9 cellular contexts compared by ENCODE assay signal in the genomic region with DNA sequence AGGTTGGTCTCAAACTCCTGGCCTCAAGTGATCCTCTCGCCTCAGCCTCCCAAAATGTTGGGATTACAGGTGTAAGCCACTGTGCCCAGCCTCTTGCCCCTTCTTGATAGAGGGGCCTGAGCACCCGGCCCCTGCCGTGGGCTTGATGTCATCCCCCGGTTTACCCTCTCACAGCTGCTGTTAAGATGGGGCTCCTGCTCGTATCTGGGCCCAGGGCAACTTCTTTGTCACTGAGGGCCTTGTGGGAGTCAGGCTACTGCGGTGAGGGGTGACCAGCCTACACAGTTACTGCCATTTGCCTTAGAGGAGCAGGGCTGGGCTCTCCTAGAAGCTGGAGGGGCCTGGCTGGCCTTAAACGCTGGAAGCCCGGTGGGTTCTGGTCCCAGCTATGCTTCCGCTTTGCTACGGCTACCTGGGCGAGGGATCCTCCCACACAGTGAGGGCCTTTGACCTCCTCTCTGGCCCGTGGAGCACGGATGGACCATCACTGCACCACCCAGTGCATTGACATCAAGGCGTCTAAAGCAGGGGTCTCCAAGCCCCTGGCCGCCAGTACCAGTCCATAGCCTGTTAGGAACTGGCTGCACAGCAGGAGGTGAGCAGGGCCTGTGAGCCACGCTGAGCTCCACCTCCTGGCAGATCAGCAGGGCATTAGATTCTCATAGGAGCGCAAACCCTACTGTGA. TPM values are rescaled to one million over a fixed set of nuclear protein-coding genes. Genes with fewer than 3 reads are reported as not detected.
A peak's percentile ranks its signal among the peaks of the same experiment; 100 is the strongest.
DNase-seq lines count a peak whose midpoint lies in the region; ATAC-seq and TF ChIP-seq lines count a peak whose summit lies in the region.
"Had no signal": no experiment of that assay in that cellular context is flagged by ENCODE, and none has a peak within 500 bp of the region (broad histone marks: within the 10 kb centered on the region; RNA-seq: fewer than 3 reads in every experiment).

No MANE protein-coding gene starts in this region.

- H4K20me1 ChIP-seq in osteoblast (ENCODE audit: insufficient read depth, low read length): no peaks in the 10 kb centered on the region

- no peak for ATAC-seq in activated T-cell treated with anti-CD3 and anti-CD28 coated beads, Interleukin-2, amount 50 U/mL, for 72 hours (replicated peaks in 1 of 2)
- ATAC-seq in activated B cell treated with CpG ODN at 0.5 μM for 24 hours (ENCODE audit: low read depth): no peak

- TF ChIP-seq POLR2A in testis (IDR thresholded peaks at IDR 0.05): no peak

- intact Hi-C loops in activated B cell treated with CpG ODN at 0.5 μM for 24 hours (cut with micrococcal nuclease) (loop anchor here (1.0 to 10.0 kb wide), 7 partner anchors 8 to 766 kb away; partner anchors contain the start of genes BRI3, FAM200A, LMTK2 and ZNF655), testis (cut with DNase I; ENCODE audit: low total_unique reads) (no loop called here)

- H3K36me3 ChIP-seq in iPS-18a (ENCODE audit: control insufficient read depth, low read depth, low read length) (no peaks in the 10 kb centered on the region), testis (ENCODE audit: low read depth, missing control alignments) (no peaks in the 10 kb centered on the region), osteoblast (ENCODE audit: insufficient read depth, low read length) (no peaks in the 10 kb centered on the region)

- WGBS in testis, 2 donors: 62% methylated on average over 7 to 17 of the region's 17 CpGs

- no peak overlapping the region for H2AFZ ChIP-seq in osteoblast (ENCODE audit: low read length)

- H3K4me1 ChIP-seq in iPS-18a (ENCODE audit: control insufficient read depth, low read depth, low read length) (peaks cover 7% of the 10 kb centered on the region), testis (peaks cover 13% of the 10 kb centered on the region), osteoblast (ENCODE audit: insufficient read depth, low read length) (no peaks in the 10 kb centered on the region)

- H3K4me3 ChIP-seq in iPS-18a (ENCODE audit: low read length) (peak overlapping the region; percentile 60), testis (no peak overlapping the region), osteoblast (ENCODE audit: insufficient read depth, low read length) (no peak overlapping the region)

- TF ChIP-seq CTCF in activated B cell treated with CpG ODN at 0.5 μM for 24 hours (IDR thresholded peaks at IDR 0.05): no peak
- no peak for TF ChIP-seq CTCF in testis (IDR thresholded peaks at IDR 0.05)
- no peak for TF ChIP-seq CTCF in osteoblast (IDR thresholded peaks at IDR 0.05; ENCODE audit: extremely low read depth, low read depth, low read length)

- H3K36me3 Mint-ChIP-seq in activated T-cell treated with anti-CD3 and anti-CD28 coated beads, Interleukin-2, amount 50 U/mL, for 72 hours (ENCODE audit: insufficient read depth in 2 of 2): no peaks in the 10 kb centered on the region
- H3K36me3 Mint-ChIP-seq in activated B cell treated with CpG ODN at 0.5 μM for 24 hours (ENCODE audit: low read depth): no peaks in the 10 kb centered on the region

- peak overlapping the region; percentile 28 for H3K27ac Mint-ChIP-seq in activated T-cell treated with anti-CD3 and anti-CD28 coated beads, Interleukin-2, amount 50 U/mL, for 72 hours
- H3K27ac Mint-ChIP-seq in activated B cell treated with CpG ODN at 0.5 μM for 24 hours: peak overlapping the region; percentile 63

- CTCF ChIA-PET in activated B cell treated with CpG ODN at 0.5 μM for 24 hours (lab: Charles Lee): interaction anchor here (1.3 kb wide), 1 partner anchor 30 kb away, joined by 5 read pairs; no protein-coding TSS in a partner anchor

- H3K9me3 Mint-ChIP-seq in activated T-cell treated with anti-CD3 and anti-CD28 coated beads, Interleukin-2, amount 50 U/mL, for 72 hours: no peaks in the 10 kb centered on the region
- no peaks in the 10 kb centered on the region for H3K9me3 Mint-ChIP-seq in activated B cell treated with CpG ODN at 0.5 μM for 24 hours

- no peak overlapping the region for H3K4me2 ChIP-seq in osteoblast (ENCODE audit: insufficient read depth, low read length)

- no peaks in the 10 kb centered on the region for H3K79me2 ChIP-seq in osteoblast (ENCODE audit: insufficient read depth, low read length)

- peak overlapping the region; percentile 84 for H3K4me3 Mint-ChIP-seq in activated T-cell treated with anti-CD3 and anti-CD28 coated beads, Interleukin-2, amount 50 U/mL, for 72 hours
- H3K4me3 Mint-ChIP-seq in activated B cell treated with CpG ODN at 0.5 μM for 24 hours: peak overlapping the region; percentile 85

- peaks cover 37% of the 10 kb centered on the region for H3K27me3 ChIP-seq in iPS-18a (ENCODE audit: control insufficient read depth, insufficient read depth, low read length)
- H3K27me3 ChIP-seq in testis: no peaks in the 10 kb centered on the region
- peaks cover 22% of the 10 kb centered on the region for H3K27me3 ChIP-seq in osteoblast (ENCODE audit: insufficient read depth, low read length)

- POLR2A ChIA-PET in activated B cell treated with CpG ODN at 0.5 μM for 24 hours (lab: Charles Lee): interaction anchor here (0.6 to 1.5 kb wide), 5 partner anchors 8 to 556 kb away, joined by 3 to 27 read pairs (median 4); partner anchors contain the start of gene TRRAP

- no peak overlapping the region for H3K27ac ChIP-seq in iPS-18a (ENCODE audit: low read length)
- H3K27ac ChIP-seq in testis: peak overlapping the region in 1 of 2 donors; percentile 19
- H3K27ac ChIP-seq in osteoblast (ENCODE audit: low read depth, low read length): no peak overlapping the region

- H3K27me3 Mint-ChIP-seq in activated T-cell treated with anti-CD3 and anti-CD28 coated beads, Interleukin-2, amount 50 U/mL, for 72 hours (ENCODE audit: low read depth): peaks cover 19% of the 10 kb centered on the region
- H3K27me3 Mint-ChIP-seq in activated B cell treated with CpG ODN at 0.5 μM for 24 hours: peaks cover 8% of the 10 kb centered on the region

- H3K9ac ChIP-seq in iPS-18a (ENCODE audit: low read length): no peak overlapping the region

- no peak for DNase-seq in activated T-cell treated with anti-CD3 and anti-CD28 coated beads, Interleukin-2, amount 50 U/mL, for 72 hours
- DNase-seq in activated T-cell treated with anti-CD3 and anti-CD28 coated beads, Interleukin-2, amount 50 U/mL, for 1 hour: no peak
- DNase-seq in activated B cell treated with CpG ODN at 0.5 μM for 24 hours (no peak), testis (peak; percentile 32), Ammon's horn (ENCODE audit: low spot score) (no peak), SIG-M5 treated with dmso at 0.1 percent for 504 hours (lab: John Stamatoyannopoulos, UW; ENCODE audit: unreplicated experiment) (no peak), osteoblast (ENCODE audit: insufficient read length, low spot score, missing footprints) (no peak)
- DNase-seq: NCI-H1417 treated with DMSO at 0.1 percent for 48 hours had no signal

- H3K9me3 ChIP-seq in iPS-18a (ENCODE audit: control insufficient read depth, low read depth, low read length): no peaks in the 10 kb centered on the region
- no peaks in the 10 kb centered on the region for H3K9me3 ChIP-seq in testis
- no peaks in the 10 kb centered on the region for H3K9me3 ChIP-seq in osteoblast (ENCODE audit: low read depth, low read length)

- peaks cover 6% of the 10 kb centered on the region for H3K4me1 Mint-ChIP-seq in activated T-cell treated with anti-CD3 and anti-CD28 coated beads, Interleukin-2, amount 50 U/mL, for 72 hours (ENCODE audit: low read depth)
- H3K4me1 Mint-ChIP-seq in activated B cell treated with CpG ODN at 0.5 μM for 24 hours: peaks cover 20% of the 10 kb centered on the region

RNA-seq across cellular contexts. Expression of gene TMEM130, which starts 1.1 kb away (rescaled TPM):
- 1 to 10 TPM in 1 of 2 donors, under 1 TPM in 1; 0.35 to 2.0 TPM for total RNA-seq in activated T-cell treated with anti-CD3 and anti-CD28 coated beads, Interleukin-2, amount 50 U/mL, for 72 hours
- 0.31 TPM in 1 of 2 replicates, not detected in the other for total RNA-seq in activated B cell treated with CpG ODN at 0.5 μM for 24 hours
- 100 to 1,000 TPM in 1 of 2 donors, 10 to 100 TPM in 1; 84.6 to 106 TPM for total RNA-seq in testis
- 131 TPM for polyA plus RNA-seq in testis (ENCODE audit: insufficient read depth, low read depth, low replicate concordance)
- total RNA-seq in osteoblast: 0.88 and 1.1 TPM in 2 replicates

RNA-seq across cellular contexts. Expression of gene TRRAP, which starts 7.4 kb away (rescaled TPM):
- 10 to 100 TPM; 59.3 to 63.1 TPM for total RNA-seq in activated T-cell treated with anti-CD3 and anti-CD28 coated beads, Interleukin-2, amount 50 U/mL, for 72 hours
- total RNA-seq in activated B cell treated with CpG ODN at 0.5 μM for 24 hours (73.9 and 77.9 TPM in 2 replicates), testis (100 to 1,000 TPM; 119 to 120 TPM), osteoblast (16.5 and 17.7 TPM in 2 replicates)
- 45.6 TPM for polyA plus RNA-seq in testis (ENCODE audit: insufficient read depth, low read depth, low replicate concordance)

Comparison
In these comparisons a context has a peak if more than half of its experiments do, and no peak if none do; other contexts are left out.
1. RNA of gene TMEM130, which starts 1.1 kb away (total RNA-seq): 84.6 to 106 TPM in testis; 0.35 to 2.0 TPM in activated T-cell treated with anti-CD3 and anti-CD28 coated beads, Interleukin-2, amount 50 U/mL, for 72 hours, 0.88 to 1.1 TPM in osteoblast and 0.31 TPM in activated B cell treated with CpG ODN at 0.5 μM for 24 hours; every median in the first group is over 10 times any median in the second.